In the genomic region with DNA sequence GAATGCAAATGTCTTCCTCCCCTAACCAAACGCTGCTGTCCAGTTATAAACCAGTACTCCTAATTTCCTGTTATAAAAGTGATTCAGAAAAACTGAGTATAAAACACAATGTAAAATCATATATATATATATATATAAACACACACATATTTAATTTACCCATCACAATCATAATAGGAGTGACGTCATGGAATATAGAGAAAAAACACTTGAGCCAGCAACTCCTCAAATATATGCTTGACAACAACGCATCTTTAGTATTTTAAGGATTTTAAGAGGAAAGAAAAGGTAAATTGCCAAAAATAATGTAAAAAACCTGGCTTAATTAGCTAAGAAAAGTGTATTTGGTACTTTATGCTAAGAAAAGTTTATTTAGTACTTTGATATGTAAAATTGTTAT, we compare ENCODE assay signal across 3 cellular contexts.
TF ChIP-seq lines count a peak whose summit lies in the region.

No MANE protein-coding gene starts in this region.

TF ChIP-seq in HepG2, 621 proteins besides CTCF, POLR2A, EP300 and RAD21:
- TF ChIP-seq, protein P1, sequence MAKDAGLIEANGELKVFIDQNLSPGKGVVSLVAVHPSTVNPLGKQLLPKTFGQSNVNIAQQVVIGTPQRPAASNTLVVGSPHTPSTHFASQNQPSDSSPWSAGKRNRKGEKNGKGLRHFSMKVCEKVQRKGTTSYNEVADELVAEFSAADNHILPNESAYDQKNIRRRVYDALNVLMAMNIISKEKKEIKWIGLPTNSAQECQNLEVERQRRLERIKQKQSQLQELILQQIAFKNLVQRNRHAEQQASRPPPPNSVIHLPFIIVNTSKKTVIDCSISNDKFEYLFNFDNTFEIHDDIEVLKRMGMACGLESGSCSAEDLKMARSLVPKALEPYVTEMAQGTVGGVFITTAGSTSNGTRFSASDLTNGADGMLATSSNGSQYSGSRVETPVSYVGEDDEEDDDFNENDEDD (CRISPR knock-in tag; IDR thresholded peaks at IDR 0.05; ENCODE audit: borderline replicate concordance), result no peak
- TF ChIP-seq HNRNPH1 (optimal IDR thresholded peaks at IDR 0.05; ENCODE audit: low read depth, low read length) (no peak), IKZF1 (IDR thresholded peaks at IDR 0.05) (no peak), ZNF839 (CRISPR knock-in tag; IDR thresholded peaks at IDR 0.05; ENCODE audit: borderline replicate concordance) (no peak), ATF7 (IDR thresholded peaks at IDR 0.05) (peak; percentile 94), ATF7 (CRISPR knock-in tag; IDR thresholded peaks at IDR 0.05) (no peak), CREB1 (IDR thresholded peaks at IDR 0.05) (peak; percentile 86), CREB1 (CRISPR knock-in tag; IDR thresholded peaks at IDR 0.05) (no peak), ZNF335 (CRISPR knock-in tag; IDR thresholded peaks at IDR 0.05) (no peak)
- TF ChIP-seq, protein P2, sequence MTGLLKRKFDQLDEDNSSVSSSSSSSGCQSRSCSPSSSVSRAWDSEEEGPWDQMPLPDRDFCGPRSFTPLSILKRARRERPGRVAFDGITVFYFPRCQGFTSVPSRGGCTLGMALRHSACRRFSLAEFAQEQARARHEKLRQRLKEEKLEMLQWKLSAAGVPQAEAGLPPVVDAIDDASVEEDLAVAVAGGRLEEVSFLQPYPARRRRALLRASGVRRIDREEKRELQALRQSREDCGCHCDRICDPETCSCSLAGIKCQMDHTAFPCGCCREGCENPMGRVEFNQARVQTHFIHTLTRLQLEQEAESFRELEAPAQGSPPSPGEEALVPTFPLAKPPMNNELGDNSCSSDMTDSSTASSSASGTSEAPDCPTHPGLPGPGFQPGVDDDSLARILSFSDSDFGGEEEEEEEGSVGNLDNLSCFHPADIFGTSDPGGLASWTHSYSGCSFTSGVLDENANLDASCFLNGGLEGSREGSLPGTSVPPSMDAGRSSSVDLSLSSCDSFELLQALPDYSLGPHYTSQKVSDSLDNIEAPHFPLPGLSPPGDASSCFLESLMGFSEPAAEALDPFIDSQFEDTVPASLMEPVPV (CRISPR knock-in tag; IDR thresholded peaks at IDR 0.05), result no peak

TF ChIP-seq in GM12878, 131 proteins besides CTCF, POLR2A, EP300 and RAD21:
- TF ChIP-seq CBFB (IDR thresholded peaks at IDR 0.05; ENCODE audit: low read depth), result no peak
- TF ChIP-seq NFXL1 (IDR thresholded peaks at IDR 0.05; ENCODE audit: borderline replicate concordance), result no peak
- TF ChIP-seq PML (IDR thresholded peaks at IDR 0.05; ENCODE audit: low read length), result no peak
- no peak for TF ChIP-seq DPF2 (IDR thresholded peaks at IDR 0.05)
- no peak for TF ChIP-seq BACH1 (IDR thresholded peaks at IDR 0.05; ENCODE audit: borderline replicate concordance)
- no peak for TF ChIP-seq ZBED1 (IDR thresholded peaks at IDR 0.05; ENCODE audit: borderline replicate concordance)
- 0 out of 2 replicates have a peak, but pooled peaks have one; percentile 15 for TF ChIP-seq ATF7 (IDR thresholded peaks at IDR 0.05; ENCODE audit: low read depth)

TF ChIP-seq in K562, 482 proteins besides CTCF, POLR2A, EP300 and RAD21:
- TF ChIP-seq ZKSCAN3 (CRISPR knock-in tag; IDR thresholded peaks at IDR 0.05), result no peak
- TF ChIP-seq, protein P3, sequence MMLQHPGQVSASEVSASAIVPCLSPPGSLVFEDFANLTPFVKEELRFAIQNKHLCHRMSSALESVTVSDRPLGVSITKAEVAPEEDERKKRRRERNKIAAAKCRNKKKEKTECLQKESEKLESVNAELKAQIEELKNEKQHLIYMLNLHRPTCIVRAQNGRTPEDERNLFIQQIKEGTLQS (IDR thresholded peaks at IDR 0.05), result 0 out of 2 replicates have a peak, but pooled peaks have one; percentile 8
- TF ChIP-seq, protein P3 (CRISPR knock-in tag; conservative IDR thresholded peaks at IDR 0.05), result no peak
